In genomic region chr7:43876976-43877745, GRCh38 we compare ENCODE assay signal across 19 cellular contexts. TPM values are rescaled to one million over a fixed set of nuclear protein-coding genes. Genes with fewer than 3 reads are reported as not detected.
DNase-seq lines count a peak whose midpoint lies in the region; ATAC-seq and TF ChIP-seq lines count a peak whose summit lies in the region.
"Had no signal": no experiment of that assay in that cellular context is flagged by ENCODE, and none has a peak within 500 bp of the region (broad histone marks: within the 10 kb centered on the region; RNA-seq: fewer than 3 reads in every experiment).

No MANE protein-coding gene starts in this region.

- H3K36me3 ChIP-seq in OCI-LY1 (ENCODE audit: insufficient read depth, low read length) (peaks cover 85% of the 10 kb centered on the region), mesendoderm (ENCODE audit: control insufficient read depth, insufficient read depth, low read length) (peaks cover 1% of the 10 kb centered on the region)

- peak; percentile 45 for DNase-seq in activated CD8-positive, alpha-beta memory T cell treated with anti-CD3 and anti-CD28 coated beads, Interleukin-2, amount 10 ng/mL, durations not matched to agents 7 days and 5 days
- no peak for DNase-seq in activated CD8-positive, alpha-beta memory T cell treated with anti-CD3 and anti-CD28 coated beads, Interleukin-2, amount 50 U/mL, for 4 hours
- peak; percentile 23 to 35 (median 23) for DNase-seq in immature natural killer cell
- DNase-seq in activated CD4-positive, alpha-beta T cell treated with anti-CD3 and anti-CD28 coated beads for 4 hours = no peak
- no peak for DNase-seq in mesendoderm
- no peak for DNase-seq in SHP77 treated with DMSO at 0.1 percent for 48 hours (lab: John Stamatoyannopoulos, UW)
- DNase-seq: CD8-positive, alpha-beta memory T cell; DMS79 treated with DMSO at 0.1 percent for 48 hours; GDM1; NCI-H1436; NCI-H2029 treated with DMSO at 0.1 percent for 48 hours; NCI-H510A treated with DMSO at 0.1 percent for 48 hours; SHP77 had no signal

- H3K36me3 Mint-ChIP-seq in activated CD8-positive, alpha-beta memory T cell treated with anti-CD3 and anti-CD28 coated beads, Interleukin-2, amount 10 ng/mL, durations not matched to agents 7 days and 5 days = peaks cover 37% of the 10 kb centered on the region
- H3K36me3 Mint-ChIP-seq in immature natural killer cell = peaks cover 11 to 58% (median 40%) of the 10 kb centered on the region in 3 donors
- H3K36me3 Mint-ChIP-seq in stimulated activated memory B cell treated with anti-CD40 and anti-IgM and Interleukin-4, amounts not matched to agents 10 μg/mL and 1 μg/mL and 100 μg/mL, for 72 hours = peaks cover 71% of the 10 kb centered on the region

- no peaks in the 10 kb centered on the region for H3K9me3 ChIP-seq in OCI-LY1 (ENCODE audit: low read length)
- H3K9me3 ChIP-seq: HAP-1 had no signal

- peak; percentile 16 for ATAC-seq in activated CD8-positive, alpha-beta memory T cell treated with anti-CD3 and anti-CD28 coated beads, Interleukin-2, amount 10 ng/mL, durations not matched to agents 7 days and 5 days
- ATAC-seq in stimulated activated memory B cell treated with anti-CD40 and anti-IgM and Interleukin-4, amounts not matched to agents 10 μg/mL and 1 μg/mL and 100 μg/mL, for 72 hours = peak; percentile 62
- ATAC-seq: Panc1 had no signal

- no peak overlapping the region; the same call in 1 of the 2 replicates for H3K9ac ChIP-seq in OCI-LY1 (ENCODE audit: low read length)
- H3K9ac ChIP-seq in mesendoderm (ENCODE audit: low read length) = no peak overlapping the region

- H3K9me2 ChIP-seq in OCI-LY1 (ENCODE audit: low read depth, low read length) = no peaks in the 10 kb centered on the region

- H3K4me3 ChIP-seq in OCI-LY1 (ENCODE audit: low read depth, low read length, poor library complexity, severe bottlenecking) (no peak overlapping the region), mesendoderm (ENCODE audit: low read length) (no peak overlapping the region)
- H3K4me3 ChIP-seq: HAP-1 had no signal

- H3K79me2 ChIP-seq in OCI-LY1 (ENCODE audit: insufficient read depth, low read length) = no peaks in the 10 kb centered on the region
- H3K79me2 ChIP-seq in mesendoderm (ENCODE audit: control insufficient read depth, insufficient read depth, low read length) = no peaks in the 10 kb centered on the region

- no peaks in the 10 kb centered on the region for H3K79me1 ChIP-seq in mesendoderm (ENCODE audit: low read length)

- H3K27me3 ChIP-seq in OCI-LY1 (ENCODE audit: insufficient read depth, low read length) (no peaks in the 10 kb centered on the region), mesendoderm (ENCODE audit: insufficient read depth, low read length, poor library complexity) (no peaks in the 10 kb centered on the region)

- no peak for TF ChIP-seq CTCF in OCI-LY1 (IDR thresholded peaks at IDR 0.05; ENCODE audit: low read length)

- no peak overlapping the region for H2AFZ ChIP-seq in OCI-LY1 (ENCODE audit: low read length)

- H3K4me1 ChIP-seq in OCI-LY1 (ENCODE audit: insufficient read depth, low read length, severe bottlenecking) (peaks cover 22% of the 10 kb centered on the region), mesendoderm (ENCODE audit: control insufficient read depth, low read depth, low read length) (no peaks in the 10 kb centered on the region)
- H3K4me1 ChIP-seq: HAP-1 had no signal

- no peak overlapping the region for H3K18ac ChIP-seq in mesendoderm (ENCODE audit: low read length)

- H2BK120ac ChIP-seq in mesendoderm (ENCODE audit: low read depth, low read length) = no peak overlapping the region

- H3K4me2 ChIP-seq in OCI-LY1 (ENCODE audit: low read length) = peak overlapping the region; percentile 23; the same call in 1 of the 2 replicates
- no peak overlapping the region for H3K4me2 ChIP-seq in mesendoderm (ENCODE audit: low read length)

- H3K27me3 Mint-ChIP-seq in activated CD8-positive, alpha-beta memory T cell treated with anti-CD3 and anti-CD28 coated beads, Interleukin-2, amount 10 ng/mL, durations not matched to agents 7 days and 5 days = no peaks in the 10 kb centered on the region
- peaks cover 0 to 2% (median 2%) of the 10 kb centered on the region in 3 donors for H3K27me3 Mint-ChIP-seq in immature natural killer cell (ENCODE audit: low read depth in 3 of 3)
- H3K27me3 Mint-ChIP-seq in stimulated activated memory B cell treated with anti-CD40 and anti-IgM and Interleukin-4, amounts not matched to agents 10 μg/mL and 1 μg/mL and 100 μg/mL, for 72 hours = no peaks in the 10 kb centered on the region
- H3K27me3 Mint-ChIP-seq: B cell; CD8-positive, alpha-beta memory T cell had no signal

- no peak overlapping the region for H2BK5ac ChIP-seq in mesendoderm (ENCODE audit: low read length)

- H4K5ac ChIP-seq in mesendoderm (ENCODE audit: low read length) = no peak overlapping the region

- no peaks in the 10 kb centered on the region for H3F3A ChIP-seq in OCI-LY1 (ENCODE audit: insufficient read depth, low read length)

- CTCF ChIA-PET in activated CD8-positive, alpha-beta memory T cell treated with anti-CD3 and anti-CD28 coated beads, Interleukin-2, amount 10 ng/mL, durations not matched to agents 7 days and 5 days (lab: Charles Lee) = interaction anchor here (1.1 kb wide), 1 partner anchor 17 kb away, joined by 3 read pairs; no protein-coding TSS in a partner anchor

- H3K4me3 Mint-ChIP-seq in activated CD8-positive, alpha-beta memory T cell treated with anti-CD3 and anti-CD28 coated beads, Interleukin-2, amount 10 ng/mL, durations not matched to agents 7 days and 5 days = no peak overlapping the region
- no peak overlapping the region for H3K4me3 Mint-ChIP-seq in immature natural killer cell
- H3K4me3 Mint-ChIP-seq in stimulated activated memory B cell treated with anti-CD40 and anti-IgM and Interleukin-4, amounts not matched to agents 10 μg/mL and 1 μg/mL and 100 μg/mL, for 72 hours = no peak overlapping the region
- H3K4me3 Mint-ChIP-seq: B cell; CD8-positive, alpha-beta memory T cell had no signal

- no peak overlapping the region for H3K56ac ChIP-seq in mesendoderm (ENCODE audit: low read length)

- H3K23ac ChIP-seq in mesendoderm (ENCODE audit: low read length) = no peak overlapping the region

- peak overlapping the region; percentile 79 for H3K27ac ChIP-seq in OCI-LY1 (ENCODE audit: low read depth, low read length, poor library complexity, severe bottlenecking)
- H3K27ac ChIP-seq in mesendoderm (ENCODE audit: low read depth, low read length) = no peak overlapping the region
- H3K27ac ChIP-seq: 22Rv1 had no signal

- H4K20me1 ChIP-seq in OCI-LY1 (ENCODE audit: insufficient read depth, low read length) = no peaks in the 10 kb centered on the region

- H2BK15ac ChIP-seq in mesendoderm (replicated peaks; ENCODE audit: low read depth) = no peak overlapping the region

- H3K27ac Mint-ChIP-seq in activated CD8-positive, alpha-beta memory T cell treated with anti-CD3 and anti-CD28 coated beads, Interleukin-2, amount 10 ng/mL, durations not matched to agents 7 days and 5 days = no peak overlapping the region
- no peak overlapping the region for H3K27ac Mint-ChIP-seq in immature natural killer cell
- peak overlapping the region; percentile 82 for H3K27ac Mint-ChIP-seq in stimulated activated memory B cell treated with anti-CD40 and anti-IgM and Interleukin-4, amounts not matched to agents 10 μg/mL and 1 μg/mL and 100 μg/mL, for 72 hours

- peaks cover 11% of the 10 kb centered on the region for H3K4me1 Mint-ChIP-seq in activated CD8-positive, alpha-beta memory T cell treated with anti-CD3 and anti-CD28 coated beads, Interleukin-2, amount 10 ng/mL, durations not matched to agents 7 days and 5 days
- H3K4me1 Mint-ChIP-seq in immature natural killer cell = peaks cover 0 to 4% of the 10 kb centered on the region in 2 donors
- peaks cover 33% of the 10 kb centered on the region for H3K4me1 Mint-ChIP-seq in stimulated activated memory B cell treated with anti-CD40 and anti-IgM and Interleukin-4, amounts not matched to agents 10 μg/mL and 1 μg/mL and 100 μg/mL, for 72 hours
- H3K4me1 Mint-ChIP-seq: CD8-positive, alpha-beta memory T cell had no signal

- peaks cover 2% of the 10 kb centered on the region for H3K9me3 Mint-ChIP-seq in activated CD8-positive, alpha-beta memory T cell treated with anti-CD3 and anti-CD28 coated beads, Interleukin-2, amount 10 ng/mL, durations not matched to agents 7 days and 5 days (ENCODE audit: low read depth)
- H3K9me3 Mint-ChIP-seq in immature natural killer cell = no peaks in the 10 kb centered on the region
- no peaks in the 10 kb centered on the region for H3K9me3 Mint-ChIP-seq in stimulated activated memory B cell treated with anti-CD40 and anti-IgM and Interleukin-4, amounts not matched to agents 10 μg/mL and 1 μg/mL and 100 μg/mL, for 72 hours
- H3K9me3 Mint-ChIP-seq: CD8-positive, alpha-beta memory T cell had no signal

- no peak overlapping the region for H2AK5ac ChIP-seq in mesendoderm (ENCODE audit: low read length)

- no peak overlapping the region for H4K8ac ChIP-seq in mesendoderm (ENCODE audit: low read depth, low read length)

- WGBS in mesendoderm (ENCODE audit: extremely low coverage, insufficient coverage, low lambda C conversion rate) = no CpG with 5 or more reads among the region's 29 CpGs

- H3K4ac ChIP-seq in mesendoderm (ENCODE audit: low read depth, low read length) = no peak overlapping the region

RNA-seq across cellular contexts. Expression of gene MRPS24, which starts 7.8 kb away (rescaled TPM):
- total RNA-seq in activated CD8-positive, alpha-beta memory T cell treated with anti-CD3 and anti-CD28 coated beads, Interleukin-2, amount 10 ng/mL, durations not matched to agents 7 days and 5 days = 10 to 100 TPM; 75.3 to 96.2 TPM
- 100 to 1,000 TPM; 101 to 123 (median 114) TPM for polyA plus RNA-seq in immature natural killer cell
- polyA plus RNA-seq in mesendoderm (2013, experiment 1 of 2) = 190 TPM
- 186 TPM for polyA plus RNA-seq in mesendoderm (2013, experiment 2 of 2)

RNA-seq across cellular contexts. Expression of gene URGCP, which starts 29.2 kb away (rescaled TPM):
- 10 to 100 TPM; 24.3 to 26.4 TPM for total RNA-seq in activated CD8-positive, alpha-beta memory T cell treated with anti-CD3 and anti-CD28 coated beads, Interleukin-2, amount 10 ng/mL, durations not matched to agents 7 days and 5 days
- polyA plus RNA-seq in immature natural killer cell = 10 to 100 TPM in 2 of 3 donors, 1 to 10 TPM in 1; 9.4 to 18.9 (median 10.9) TPM
- 13.1 TPM for polyA plus RNA-seq in mesendoderm (2013, experiment 1 of 2)
- 14.1 TPM for polyA plus RNA-seq in mesendoderm (2013, experiment 2 of 2)

RNA-seq across cellular contexts. Expression of gene UBE2D4, which starts 49.1 kb away (rescaled TPM):
- 1 to 10 TPM; 7.2 to 7.6 TPM for total RNA-seq in activated CD8-positive, alpha-beta memory T cell treated with anti-CD3 and anti-CD28 coated beads, Interleukin-2, amount 10 ng/mL, durations not matched to agents 7 days and 5 days
- polyA plus RNA-seq in immature natural killer cell = 10 to 100 TPM in 2 of 3 donors, 1 to 10 TPM in 1; 6.2 to 11.5 (median 10.6) TPM
- polyA plus RNA-seq in mesendoderm (2013, experiment 1 of 2) = 4.9 TPM
- 4.4 TPM for polyA plus RNA-seq in mesendoderm (2013, experiment 2 of 2)

Comparison
In these comparisons a context has a peak if more than half of its experiments do, and no peak if none do; other contexts are left out.
1. DNase-seq: peak in activated CD8-positive, alpha-beta memory T cell treated with anti-CD3 and anti-CD28 coated beads, Interleukin-2, amount 10 ng/mL, durations not matched to agents 7 days and 5 days (single experiment) and immature natural killer cell (3 of 3); none in activated CD8-positive, alpha-beta memory T cell treated with anti-CD3 and anti-CD28 coated beads, Interleukin-2, amount 50 U/mL, for 4 hours (single experiment), activated CD4-positive, alpha-beta T cell treated with anti-CD3 and anti-CD28 coated beads for 4 hours (0 of 2), mesendoderm (single experiment) and SHP77 treated with DMSO at 0.1 percent for 48 hours (single experiment).